In the genomic region with DNA sequence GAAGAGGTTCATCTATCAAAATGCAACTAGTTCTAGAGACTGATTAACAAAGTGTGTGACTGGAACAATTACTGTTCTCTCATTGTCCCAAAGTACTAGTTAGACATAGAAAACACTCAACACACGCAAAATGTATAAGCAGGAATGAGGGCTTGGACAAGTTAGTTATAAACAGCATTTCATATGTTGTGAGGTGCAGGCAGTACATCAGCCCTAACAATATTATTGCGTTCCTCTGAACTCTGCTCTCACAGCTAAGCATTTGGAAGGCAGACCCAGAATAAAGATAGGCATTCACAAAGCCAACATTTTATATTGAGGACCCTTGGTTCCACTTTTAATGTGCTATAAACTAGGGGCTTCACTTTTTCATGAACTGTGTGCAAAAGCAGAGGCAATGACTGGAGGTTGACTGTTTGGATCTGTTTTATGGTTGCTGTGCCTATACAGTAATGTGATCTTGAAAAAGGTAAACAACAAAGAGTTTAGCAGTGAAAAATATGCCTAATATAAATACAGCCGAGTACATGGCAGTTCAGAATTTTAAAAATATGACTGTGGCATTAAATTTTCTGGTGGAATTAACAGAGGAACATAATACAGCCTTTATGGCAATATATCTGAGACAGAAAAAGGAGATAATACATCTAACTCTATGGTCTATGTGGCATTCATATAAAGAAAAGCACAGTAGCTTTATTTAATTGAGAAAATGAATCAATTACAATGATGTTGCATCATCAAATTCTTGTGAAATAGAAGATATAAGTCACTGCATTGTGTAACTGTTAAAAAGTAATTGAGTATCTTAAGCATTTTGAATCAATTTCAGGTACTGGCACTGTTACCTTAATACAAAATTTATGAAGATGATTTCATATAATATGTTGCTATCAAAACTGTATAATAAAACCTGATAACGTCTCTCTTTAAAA, we compare ENCODE assay signal across 13 cellular contexts.
A peak's percentile ranks its signal among the peaks of the same experiment; 100 is the strongest.
DNase-seq lines count a peak whose midpoint lies in the region; ATAC-seq, FAIRE-seq and TF ChIP-seq lines count a peak whose summit lies in the region.
"Had no signal": no experiment of that assay in that cellular context is flagged by ENCODE, and none has a peak within 500 bp of the region (broad histone marks: within the 10 kb centered on the region; RNA-seq: fewer than 3 reads in every experiment).

No MANE protein-coding gene starts in this region.

- peak overlapping the region; percentile 75 for H3K27ac Mint-ChIP-seq in CD8-positive, alpha-beta T cell
- H3K27ac Mint-ChIP-seq in naive thymus-derived CD4-positive, alpha-beta T cell = peak overlapping the region; percentile 44 to 92 (median 82)

- H3K36me3 ChIP-seq in CD8-positive, alpha-beta T cell (ENCODE audit: insufficient read depth, low read length) = no peaks in the 10 kb centered on the region
- no peaks in the 10 kb centered on the region for H3K36me3 ChIP-seq in naive thymus-derived CD4-positive, alpha-beta T cell (ENCODE audit: control insufficient read depth in 2 of 3, insufficient read depth in 3 of 3, low read length in 3 of 3)

- no peaks in the 10 kb centered on the region for H3K9me3 Mint-ChIP-seq in CD8-positive, alpha-beta T cell
- H3K9me3 Mint-ChIP-seq in naive thymus-derived CD4-positive, alpha-beta T cell = no peaks in the 10 kb centered on the region

- DNase-seq in CD8-positive, alpha-beta T cell = no peak
- DNase-seq in HTR-8/SVneo (ENCODE audit: insufficient read length, low spot score) = no peak
- DNase-seq in amniotic epithelial cell (ENCODE audit: low read depth) = peak; percentile 45
- no peak for DNase-seq in naive thymus-derived CD4-positive, alpha-beta T cell
- no peak for DNase-seq in NCI-H1694 treated with DMSO at 0.1 percent for 48 hours (lab: John Stamatoyannopoulos, UW)
- DNase-seq in NCI-H1092 (lab: John Stamatoyannopoulos, UW) = no peak
- DNase-seq in frontal cortex (ENCODE audit: low spot score in 2 of 2) = no peak
- DNase-seq: DMS53, dorsolateral prefrontal cortex, mucosa of descending colon, NCI-H1105, NCI-H82, T1000 had no signal

- peaks cover 67% of the 10 kb centered on the region for H3K4me1 Mint-ChIP-seq in CD8-positive, alpha-beta T cell (ENCODE audit: low read depth)
- peaks cover 37 to 91% (median 66%) of the 10 kb centered on the region in 7 donors for H3K4me1 Mint-ChIP-seq in naive thymus-derived CD4-positive, alpha-beta T cell

- H3K9me3 ChIP-seq in CD8-positive, alpha-beta T cell (ENCODE audit: low read length) = no peaks in the 10 kb centered on the region
- no peaks in the 10 kb centered on the region for H3K9me3 ChIP-seq in naive thymus-derived CD4-positive, alpha-beta T cell (ENCODE audit: control insufficient read depth in 2 of 3, low read length in 3 of 3)
- H3K9me3 ChIP-seq: mucosa of descending colon had no signal

- no peaks in the 10 kb centered on the region for H3K27me3 Mint-ChIP-seq in CD8-positive, alpha-beta T cell (ENCODE audit: low read depth)
- H3K27me3 Mint-ChIP-seq in naive thymus-derived CD4-positive, alpha-beta T cell = no peaks in the 10 kb centered on the region

- TF ChIP-seq CTCF in CD8-positive, alpha-beta T cell (IDR thresholded peaks at IDR 0.05) = no peak

- CTCF ChIA-PET in CD8-positive, alpha-beta T cell (lab: Charles Lee) = interaction anchor here (1.4 kb wide), 1 partner anchor 91 kb away, joined by 5 read pairs; no protein-coding TSS in a partner anchor
- CTCF ChIA-PET in naive thymus-derived CD4-positive, alpha-beta T cell (lab: Charles Lee) = no interaction called here

- POLR2A ChIA-PET in CD8-positive, alpha-beta T cell (lab: Charles Lee) = no interaction called here
- POLR2A ChIA-PET in naive thymus-derived CD4-positive, alpha-beta T cell (lab: Charles Lee) = interaction anchor here (0.7 kb wide), 1 partner anchor 13 kb away, joined by 4 read pairs; no protein-coding TSS in a partner anchor

- peak overlapping the region; percentile 74 for H3K4me3 Mint-ChIP-seq in CD8-positive, alpha-beta T cell
- peak overlapping the region; percentile 0 to 79 (median 70) for H3K4me3 Mint-ChIP-seq in naive thymus-derived CD4-positive, alpha-beta T cell

- peak; percentile 4 for FAIRE-seq in HTR-8/SVneo (lab: Jason Lieb, UNC)
- FAIRE-seq in frontal cortex (lab: Jason Lieb, UNC) = no peak

- no peaks in the 10 kb centered on the region for H3K27me3 ChIP-seq in CD8-positive, alpha-beta T cell (ENCODE audit: insufficient read depth, low read length)
- H3K27me3 ChIP-seq in naive thymus-derived CD4-positive, alpha-beta T cell (ENCODE audit: control insufficient read depth in 2 of 2, insufficient read depth in 2 of 2, low read length in 2 of 2) = no peaks in the 10 kb centered on the region
- H3K27me3 ChIP-seq: dorsolateral prefrontal cortex had no signal

- ATAC-seq in CD8-positive, alpha-beta T cell = no peak
- no peak for ATAC-seq in naive thymus-derived CD4-positive, alpha-beta T cell

- intact Hi-C loops in CD8-positive, alpha-beta T cell (cut with DNase I, micrococcal nuclease) = loop anchor here in 1 of 2 experiments (2.0 kb wide), 1 partner anchor 13 kb away; no protein-coding TSS in a partner anchor
- intact Hi-C loops in naive thymus-derived CD4-positive, alpha-beta T cell (cut with micrococcal nuclease) = loop anchor here (2.0 to 10.0 kb wide), 2 partner anchors 17 to 121 kb away; no protein-coding TSS in a partner anchor

- no peak overlapping the region for H3K4me3 ChIP-seq in CD8-positive, alpha-beta T cell (ENCODE audit: low read depth, low read length)
- no peak overlapping the region for H3K4me3 ChIP-seq in naive thymus-derived CD4-positive, alpha-beta T cell (ENCODE audit: low read length)
- H3K4me3 ChIP-seq: dorsolateral prefrontal cortex, mucosa of descending colon had no signal

- H3K27ac ChIP-seq in CD8-positive, alpha-beta T cell (ENCODE audit: low read depth, low read length) = no peak overlapping the region
- peak overlapping the region; percentile 61 for H3K27ac ChIP-seq in naive thymus-derived CD4-positive, alpha-beta T cell (ENCODE audit: low read depth, low read length)
- H3K27ac ChIP-seq: dorsolateral prefrontal cortex had no signal

- H3K4me1 ChIP-seq in CD8-positive, alpha-beta T cell (ENCODE audit: insufficient read depth, low read length) = peaks cover 53% of the 10 kb centered on the region
- peaks cover 3 to 49% of the 10 kb centered on the region in 2 donors for H3K4me1 ChIP-seq in naive thymus-derived CD4-positive, alpha-beta T cell (ENCODE audit: control insufficient read depth in 2 of 2, insufficient read depth in 2 of 2, low read length in 2 of 2)

- H3K36me3 Mint-ChIP-seq in CD8-positive, alpha-beta T cell = peaks cover 5% of the 10 kb centered on the region
- H3K36me3 Mint-ChIP-seq in naive thymus-derived CD4-positive, alpha-beta T cell = peaks cover 0 to 11% (median 0%) of the 10 kb centered on the region in 5 donors
